In genomic region chr11:99370557-99371200, GRCh38 we compare ENCODE assay signal across 1 cellular context.
TF ChIP-seq lines count a peak whose summit lies in the region.

No MANE protein-coding gene starts in this region.

TF ChIP-seq in HepG2, 621 proteins besides CTCF, POLR2A, EP300 and RAD21 (continued from another document):
- TF ChIP-seq RERE (CRISPR knock-in tag; IDR thresholded peaks at IDR 0.05; ENCODE audit: low read depth) (no peak), ZBTB38 (CRISPR knock-in tag; IDR thresholded peaks at IDR 0.05) (no peak)
